Comparison of ENCODE assay signal across 1 cellular context in the genomic region with DNA sequence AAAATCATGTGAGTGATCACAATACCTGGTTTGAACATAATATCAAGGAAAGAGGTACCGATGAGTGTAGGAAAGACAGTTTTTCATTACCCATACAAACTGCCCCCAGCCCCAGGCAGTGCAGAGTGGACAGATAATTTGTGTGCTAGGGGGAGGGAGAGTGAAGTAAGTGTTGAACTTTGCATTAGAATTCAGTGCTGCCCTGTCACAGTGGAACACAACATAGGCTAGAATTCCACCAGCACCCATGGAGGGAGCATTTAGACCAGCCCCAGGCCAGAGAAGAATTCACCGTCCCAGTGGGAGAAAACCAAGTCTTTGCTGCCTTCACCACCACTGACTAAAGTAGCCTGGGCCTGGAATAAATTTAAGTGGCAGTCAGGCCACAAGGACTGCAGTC.
TF ChIP-seq lines count a peak whose summit lies in the region.

No MANE protein-coding gene starts in this region.

TF ChIP-seq in GM23338, 12 proteins besides CTCF, POLR2A, EP300 and RAD21 (continued from another document):
- TF ChIP-seq, protein P1, sequence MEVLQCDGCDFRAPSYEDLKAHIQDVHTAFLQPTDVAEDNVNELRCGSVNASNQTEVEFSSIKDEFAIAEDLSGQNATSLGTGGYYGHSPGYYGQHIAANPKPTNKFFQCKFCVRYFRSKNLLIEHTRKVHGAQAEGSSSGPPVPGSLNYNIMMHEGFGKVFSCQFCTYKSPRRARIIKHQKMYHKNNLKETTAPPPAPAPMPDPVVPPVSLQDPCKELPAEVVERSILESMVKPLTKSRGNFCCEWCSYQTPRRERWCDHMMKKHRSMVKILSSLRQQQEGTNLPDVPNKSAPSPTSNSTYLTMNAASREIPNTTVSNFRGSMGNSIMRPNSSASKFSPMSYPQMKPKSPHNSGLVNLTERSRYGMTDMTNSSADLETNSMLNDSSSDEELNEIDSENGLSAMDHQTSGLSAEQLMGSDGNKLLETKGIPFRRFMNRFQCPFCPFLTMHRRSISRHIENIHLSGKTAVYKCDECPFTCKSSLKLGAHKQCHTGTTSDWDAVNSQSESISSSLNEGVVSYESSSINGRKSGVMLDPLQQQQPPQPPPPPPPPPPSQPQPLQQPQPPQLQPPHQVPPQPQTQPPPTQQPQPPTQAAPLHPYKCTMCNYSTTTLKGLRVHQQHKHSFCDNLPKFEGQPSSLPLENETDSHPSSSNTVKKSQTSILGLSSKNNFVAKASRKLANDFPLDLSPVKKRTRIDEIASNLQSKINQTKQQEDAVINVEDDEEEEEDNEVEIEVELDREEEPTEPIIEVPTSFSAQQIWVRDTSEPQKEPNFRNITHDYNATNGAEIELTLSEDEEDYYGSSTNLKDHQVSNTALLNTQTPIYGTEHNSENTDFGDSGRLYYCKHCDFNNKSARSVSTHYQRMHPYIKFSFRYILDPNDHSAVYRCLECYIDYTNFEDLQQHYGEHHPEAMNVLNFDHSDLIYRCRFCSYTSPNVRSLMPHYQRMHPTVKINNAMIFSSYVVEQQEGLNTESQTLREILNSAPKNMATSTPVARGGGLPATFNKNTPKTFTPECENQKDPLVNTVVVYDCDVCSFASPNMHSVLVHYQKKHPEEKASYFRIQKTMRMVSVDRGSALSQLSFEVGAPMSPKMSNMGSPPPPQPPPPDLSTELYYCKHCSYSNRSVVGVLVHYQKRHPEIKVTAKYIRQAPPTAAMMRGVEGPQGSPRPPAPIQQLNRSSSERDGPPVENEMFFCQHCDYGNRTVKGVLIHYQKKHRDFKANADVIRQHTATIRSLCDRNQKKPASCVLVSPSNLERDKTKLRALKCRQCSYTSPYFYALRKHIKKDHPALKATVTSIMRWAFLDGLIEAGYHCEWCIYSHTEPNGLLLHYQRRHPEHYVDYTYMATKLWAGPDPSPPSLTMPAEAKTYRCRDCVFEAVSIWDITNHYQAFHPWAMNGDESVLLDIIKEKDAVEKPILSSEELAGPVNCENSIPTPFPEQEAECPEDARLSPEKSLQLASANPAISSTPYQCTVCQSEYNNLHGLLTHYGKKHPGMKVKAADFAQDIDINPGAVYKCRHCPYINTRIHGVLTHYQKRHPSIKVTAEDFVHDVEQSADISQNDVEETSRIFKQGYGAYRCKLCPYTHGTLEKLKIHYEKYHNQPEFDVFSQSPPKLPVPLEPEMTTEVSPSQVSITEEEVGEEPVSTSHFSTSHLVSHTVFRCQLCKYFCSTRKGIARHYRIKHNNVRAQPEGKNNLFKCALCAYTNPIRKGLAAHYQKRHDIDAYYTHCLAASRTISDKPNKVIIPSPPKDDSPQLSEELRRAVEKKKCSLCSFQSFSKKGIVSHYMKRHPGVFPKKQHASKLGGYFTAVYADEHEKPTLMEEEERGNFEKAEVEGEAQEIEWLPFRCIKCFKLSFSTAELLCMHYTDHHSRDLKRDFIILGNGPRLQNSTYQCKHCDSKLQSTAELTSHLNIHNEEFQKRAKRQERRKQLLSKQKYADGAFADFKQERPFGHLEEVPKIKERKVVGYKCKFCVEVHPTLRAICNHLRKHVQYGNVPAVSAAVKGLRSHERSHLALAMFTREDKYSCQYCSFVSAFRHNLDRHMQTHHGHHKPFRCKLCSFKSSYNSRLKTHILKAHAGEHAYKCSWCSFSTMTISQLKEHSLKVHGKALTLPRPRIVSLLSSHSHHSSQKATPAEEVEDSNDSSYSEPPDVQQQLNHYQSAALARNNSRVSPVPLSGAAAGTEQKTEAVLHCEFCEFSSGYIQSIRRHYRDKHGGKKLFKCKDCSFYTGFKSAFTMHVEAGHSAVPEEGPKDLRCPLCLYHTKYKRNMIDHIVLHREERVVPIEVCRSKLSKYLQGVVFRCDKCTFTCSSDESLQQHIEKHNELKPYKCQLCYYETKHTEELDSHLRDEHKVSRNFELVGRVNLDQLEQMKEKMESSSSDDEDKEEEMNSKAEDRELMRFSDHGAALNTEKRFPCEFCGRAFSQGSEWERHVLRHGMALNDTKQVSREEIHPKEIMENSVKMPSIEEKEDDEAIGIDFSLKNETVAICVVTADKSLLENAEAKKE (CRISPR knock-in tag; IDR thresholded peaks at IDR 0.05): no peak
- TF ChIP-seq NANOG (IDR thresholded peaks at IDR 0.05; ENCODE audit: borderline replicate concordance) (no peak), POLR2AphosphoS5 (IDR thresholded peaks at IDR 0.05; ENCODE audit: low read depth) (no peak), ZNF331 (CRISPR knock-in tag; IDR thresholded peaks at IDR 0.05; ENCODE audit: low read depth) (no peak), ETS1 (IDR thresholded peaks at IDR 0.05) (no peak), REST (IDR thresholded peaks at IDR 0.05; ENCODE audit: unreplicated experiment) (no peak)
